Comparison of ENCODE assay signal across 15 cellular contexts in the genomic region with DNA sequence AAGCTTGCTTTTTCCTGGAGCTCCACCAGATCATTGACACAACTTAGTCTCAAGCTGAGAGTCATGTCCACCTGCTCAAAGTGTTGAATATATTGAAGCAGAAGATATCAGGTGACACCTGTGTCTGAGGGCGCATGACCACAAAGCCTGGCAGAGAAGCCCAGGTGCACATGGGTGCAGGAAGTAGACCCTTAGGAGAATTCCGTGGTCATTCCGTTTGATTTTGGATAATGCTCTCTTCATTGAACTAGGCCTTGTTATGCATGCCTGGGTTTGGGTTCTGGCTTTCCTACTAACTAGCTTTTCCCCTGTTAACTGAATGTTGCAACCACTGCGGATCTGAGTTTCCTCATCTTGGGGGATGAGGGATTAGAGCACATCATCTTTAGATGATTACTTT. TPM values are rescaled to one million over a fixed set of nuclear protein-coding genes. Genes with fewer than 3 reads are reported as not detected.
DNase-seq lines count a peak whose midpoint lies in the region; ATAC-seq, FAIRE-seq and TF ChIP-seq lines count a peak whose summit lies in the region.
"Had no signal": no experiment of that assay in that cellular context is flagged by ENCODE, and none has a peak within 500 bp of the region (broad histone marks: within the 10 kb centered on the region; RNA-seq: fewer than 3 reads in every experiment).

No MANE protein-coding gene starts in this region.

- no peaks in the 10 kb centered on the region for H3K36me3 ChIP-seq in sigmoid colon

- peaks cover 75% of the 10 kb centered on the region for H3K4me1 Mint-ChIP-seq in activated CD8-positive, alpha-beta T cell treated with anti-CD3 and anti-CD28 coated beads for 36 hours (ENCODE audit: low read depth)
- peaks cover 44 to 97% (median 83%) of the 10 kb centered on the region in 4 donors for H3K4me1 Mint-ChIP-seq in naive thymus-derived CD8-positive, alpha-beta T cell

- peaks cover 82% of the 10 kb centered on the region for H3K36me3 Mint-ChIP-seq in activated CD8-positive, alpha-beta T cell treated with anti-CD3 and anti-CD28 coated beads for 36 hours (ENCODE audit: low read depth)
- H3K36me3 Mint-ChIP-seq in naive thymus-derived CD8-positive, alpha-beta T cell: peaks cover 16 to 81% (median 44%) of the 10 kb centered on the region in 3 donors

- WGBS in sigmoid colon, 2 donors: 59 to 86% methylated on average over 4 of the region's 4 CpGs

- peak; percentile 4 for DNase-seq in DMS79 treated with DMSO at 0.1 percent for 48 hours (lab: John Stamatoyannopoulos, UW)
- DNase-seq in DMS79 (lab: John Stamatoyannopoulos, UW): no peak
- DNase-seq in GM19239 (ENCODE audit: insufficient read length, low spot score): no peak
- DNase-seq in activated CD8-positive, alpha-beta T cell treated with anti-CD3 and anti-CD28 coated beads for 36 hours: peak; percentile 38
- DNase-seq in naive thymus-derived CD8-positive, alpha-beta T cell: peak in 2 of 10 donors; percentile 36 to 44
- DNase-seq in DMS114 treated with DMSO at 0.1 percent for 48 hours (lab: John Stamatoyannopoulos, UW; ENCODE audit: unreplicated experiment): no peak
- DNase-seq in sigmoid colon: no peak
- DNase-seq in NCI-H146 (lab: John Stamatoyannopoulos, UW): no peak
- DNase-seq: GF-D8; NCI-H1930; stimulated activated CD4-positive, alpha-beta T cell treated with anti-CD3 and anti-CD28 coated beads, Interleukin-15, amount 100 ng/mL, for 24 hours had no signal

- H3K4me3 Mint-ChIP-seq in activated CD8-positive, alpha-beta T cell treated with anti-CD3 and anti-CD28 coated beads for 36 hours: peak overlapping the region; percentile 68
- H3K4me3 Mint-ChIP-seq in naive thymus-derived CD8-positive, alpha-beta T cell: peak overlapping the region; percentile 77 to 100 (median 92)

- TF ChIP-seq CTCF in activated CD8-positive, alpha-beta T cell treated with anti-CD3 and anti-CD28 coated beads for 36 hours (IDR thresholded peaks at IDR 0.05): no peak
- TF ChIP-seq CTCF in sigmoid colon (IDR thresholded peaks at IDR 0.05): no peak

- no peak for ATAC-seq in activated CD8-positive, alpha-beta T cell treated with anti-CD3 and anti-CD28 coated beads for 36 hours
- ATAC-seq in naive thymus-derived CD8-positive, alpha-beta T cell: peak in 1 of 2 donors; percentile 15

- H3K27ac ChIP-seq in sigmoid colon: peak overlapping the region in 1 of 4 donors; percentile 83
- H3K27ac ChIP-seq: SK-N-MC had no signal

- peak; percentile 80 for FAIRE-seq in GM19239 (lab: Jason Lieb, UNC)

- no peak for TF ChIP-seq POLR2A in sigmoid colon (IDR thresholded peaks at IDR 0.05)

- TF ChIP-seq EP300 in sigmoid colon (IDR thresholded peaks at IDR 0.05): no peak

- H3K9me3 Mint-ChIP-seq in activated CD8-positive, alpha-beta T cell treated with anti-CD3 and anti-CD28 coated beads for 36 hours: no peaks in the 10 kb centered on the region
- H3K9me3 Mint-ChIP-seq in naive thymus-derived CD8-positive, alpha-beta T cell: no peaks in the 10 kb centered on the region

- no peak overlapping the region for H3K4me3 ChIP-seq in sigmoid colon
- H3K4me3 ChIP-seq: SK-N-MC had no signal

- CTCF ChIA-PET in activated CD8-positive, alpha-beta T cell treated with anti-CD3 and anti-CD28 coated beads for 36 hours (lab: Charles Lee): interaction anchor here (0.8 to 1.0 kb wide), 2 partner anchors 34 to 107 kb away, joined by 3 read pairs; no protein-coding TSS in a partner anchor

- no peaks in the 10 kb centered on the region for H3K9me3 ChIP-seq in sigmoid colon

- POLR2A ChIA-PET in activated CD8-positive, alpha-beta T cell treated with anti-CD3 and anti-CD28 coated beads for 36 hours (lab: Charles Lee): interaction anchor here (0.6 to 1.2 kb wide), 6 partner anchors 8 to 183 kb away, joined by 3 to 8 read pairs (median 3); a partner anchor contains a TSS
- POLR2A ChIA-PET in naive thymus-derived CD8-positive, alpha-beta T cell (lab: Charles Lee): interaction anchor here (0.6 to 3.7 kb wide), 8 partner anchors 9 to 184 kb away, joined by 3 to 18 read pairs (median 4); a partner anchor contains a TSS

- H3K4me1 ChIP-seq in sigmoid colon: peaks cover 0 to 34% (median 28%) of the 10 kb centered on the region in 4 donors

- intact Hi-C loops in activated CD8-positive, alpha-beta T cell treated with anti-CD3 and anti-CD28 coated beads for 36 hours (cut with micrococcal nuclease): loop anchor here (5.0 to 10.0 kb wide), 2 partner anchors 38 to 559 kb away; no protein-coding TSS in a partner anchor
- intact Hi-C loops in sigmoid colon (cut with DNase I): no loop called here

- peak overlapping the region; percentile 97 for H3K27ac Mint-ChIP-seq in activated CD8-positive, alpha-beta T cell treated with anti-CD3 and anti-CD28 coated beads for 36 hours
- peak overlapping the region; percentile 95 to 100 (median 98) for H3K27ac Mint-ChIP-seq in naive thymus-derived CD8-positive, alpha-beta T cell

- no peaks in the 10 kb centered on the region for H3K27me3 Mint-ChIP-seq in activated CD8-positive, alpha-beta T cell treated with anti-CD3 and anti-CD28 coated beads for 36 hours
- no peaks in the 10 kb centered on the region for H3K27me3 Mint-ChIP-seq in naive thymus-derived CD8-positive, alpha-beta T cell

- no peaks in the 10 kb centered on the region for H3K27me3 ChIP-seq in sigmoid colon

RNA-seq across cellular contexts. Expression of gene ARHGDIB, which starts 7.1 kb away (rescaled TPM):
- total RNA-seq in activated CD8-positive, alpha-beta T cell treated with anti-CD3 and anti-CD28 coated beads for 36 hours: 100 to 1,000 TPM; 765 to 771 TPM
- 100 to 1,000 TPM; 937 to 948 TPM for total RNA-seq in naive thymus-derived CD8-positive, alpha-beta T cell
- 1,000 to 10,000 TPM; 3,195 to 3,446 (median 3,407) TPM for polyA plus RNA-seq in naive thymus-derived CD8-positive, alpha-beta T cell
- total RNA-seq in sigmoid colon: 10 to 100 TPM; 21.0 to 71.4 (median 48.8) TPM
- polyA plus RNA-seq in sigmoid colon: 100 to 1,000 TPM in 1 of 3 donors, 10 to 100 TPM in 2; 89.5 to 304 (median 93.4) TPM

RNA-seq across cellular contexts. Expression of gene ERP27, which starts 15.9 kb away (rescaled TPM):
- total RNA-seq in activated CD8-positive, alpha-beta T cell treated with anti-CD3 and anti-CD28 coated beads for 36 hours: 1 to 10 TPM; 2.3 to 3.4 TPM
- 10 to 100 TPM; 23.9 to 25.8 TPM for total RNA-seq in naive thymus-derived CD8-positive, alpha-beta T cell
- 1 to 10 TPM; 3.2 to 4.4 (median 3.9) TPM for polyA plus RNA-seq in naive thymus-derived CD8-positive, alpha-beta T cell
- not detected for total RNA-seq in sigmoid colon
- 1 to 10 TPM in 1 of 3 donors, under 1 TPM in 2; 0.23 to 2.3 (median 0.60) TPM for polyA plus RNA-seq in sigmoid colon
- total RNA-seq: A172 had no signal

RNA-seq across cellular contexts. Expression of gene PDE6H, which starts 18.6 kb away (rescaled TPM):
- total RNA-seq in activated CD8-positive, alpha-beta T cell treated with anti-CD3 and anti-CD28 coated beads for 36 hours: not detected
- not detected for total RNA-seq in naive thymus-derived CD8-positive, alpha-beta T cell
- not detected for polyA plus RNA-seq in naive thymus-derived CD8-positive, alpha-beta T cell
- total RNA-seq in sigmoid colon: not detected
- not detected for polyA plus RNA-seq in sigmoid colon
- total RNA-seq: A172, dermis microvascular lymphatic vessel endothelial cell, subcutaneous adipose tissue had no signal

Comparison
In these comparisons a context has a peak if more than half of its experiments do, and no peak if none do; other contexts are left out.
1. DNase-seq: peak in DMS79 treated with DMSO at 0.1 percent for 48 hours (single experiment) and activated CD8-positive, alpha-beta T cell treated with anti-CD3 and anti-CD28 coated beads for 36 hours (single experiment); none in DMS79 (single experiment), GM19239 (single experiment), DMS114 treated with DMSO at 0.1 percent for 48 hours (single experiment), sigmoid colon (single experiment) and NCI-H146 (single experiment).
2. RNA of gene ARHGDIB, which starts 7.1 kb away (total RNA-seq): 937 to 948 TPM in naive thymus-derived CD8-positive, alpha-beta T cell and 765 to 771 TPM in activated CD8-positive, alpha-beta T cell treated with anti-CD3 and anti-CD28 coated beads for 36 hours; 21.0 to 71.4 TPM in sigmoid colon; every median in the first group is over 10 times any median in the second.
3. RNA of gene ERP27, which starts 15.9 kb away (total RNA-seq): 23.9 to 25.8 TPM in naive thymus-derived CD8-positive, alpha-beta T cell; 2.3 to 3.4 TPM in activated CD8-positive, alpha-beta T cell treated with anti-CD3 and anti-CD28 coated beads for 36 hours and not detected in sigmoid colon; every median in the first group is over 4 times any median in the second.